In the genomic region with DNA sequence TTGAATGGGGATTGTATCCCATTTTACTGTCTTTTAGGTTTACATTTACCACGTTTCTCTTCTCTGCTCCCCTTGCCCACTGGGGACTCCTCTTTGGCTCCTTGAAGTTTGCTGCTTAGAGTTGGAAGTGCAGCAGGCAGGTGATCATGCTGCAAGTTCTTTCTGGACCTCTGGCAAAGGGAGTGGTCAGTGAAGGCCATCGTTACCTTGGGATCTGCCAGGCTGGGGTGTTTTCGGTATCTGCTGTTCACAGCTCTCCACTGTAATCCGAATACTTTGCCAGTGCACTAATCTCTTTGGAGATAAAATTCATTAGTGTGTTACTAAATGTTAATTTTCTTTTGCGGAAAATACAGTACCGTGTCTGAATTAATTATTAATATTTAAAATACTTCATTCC, we compare ENCODE assay signal across 29 cellular contexts. TPM values are rescaled to one million over a fixed set of nuclear protein-coding genes. Genes with fewer than 3 reads are reported as not detected.
DNase-seq lines count a peak whose midpoint lies in the region; ATAC-seq and FAIRE-seq lines count a peak whose summit lies in the region.
"Had no signal": no experiment of that assay in that cellular context is flagged by ENCODE, and none has a peak within 500 bp of the region (broad histone marks: within the 10 kb centered on the region; RNA-seq: fewer than 3 reads in every experiment).

No MANE protein-coding gene starts in this region.

- ATAC-seq in right cardiac atrium, result peak; percentile 34 to 56
- ATAC-seq in left ventricle myocardium superior, result no peak
- ATAC-seq in memory B cell (ENCODE audit: low read depth), result no peak

- H3K27ac ChIP-seq in right cardiac atrium (ENCODE audit: low read length), result no peak overlapping the region
- H3K27ac ChIP-seq: 22Rv1, GM23248, Peyer's patch, SK-N-MC had no signal

- H3K4me3 Mint-ChIP-seq in activated CD4-positive, alpha-beta T cell treated with anti-CD3 and anti-CD28 coated beads, Interleukin-2, amount 10 ng/mL, durations not matched to agents 7 days and 5 days, result no peak overlapping the region
- no peak overlapping the region for H3K4me3 Mint-ChIP-seq in activated CD4-positive, alpha-beta T cell treated with anti-CD3 and anti-CD28 coated beads, Interleukin-2, amount 10 ng/mL, durations not matched to agents 24 days and 14 days
- H3K4me3 Mint-ChIP-seq in memory B cell, result no peak overlapping the region
- H3K4me3 Mint-ChIP-seq: CD14-positive monocyte, HFFc6 had no signal

- H3K27ac Mint-ChIP-seq in activated CD4-positive, alpha-beta T cell treated with anti-CD3 and anti-CD28 coated beads, Interleukin-2, amount 10 ng/mL, durations not matched to agents 7 days and 5 days, result peak overlapping the region; percentile 57
- no peak overlapping the region for H3K27ac Mint-ChIP-seq in activated CD4-positive, alpha-beta T cell treated with anti-CD3 and anti-CD28 coated beads, Interleukin-2, amount 10 ng/mL, durations not matched to agents 24 days and 14 days
- H3K27ac Mint-ChIP-seq in memory B cell, result peak overlapping the region; percentile 75
- H3K27ac Mint-ChIP-seq: HFFc6 had no signal

- POLR2A ChIA-PET in activated CD4-positive, alpha-beta T cell treated with anti-CD3 and anti-CD28 coated beads, Interleukin-2, amount 10 ng/mL, durations not matched to agents 7 days and 5 days (lab: Charles Lee), result no interaction called here

- H3K27me3 Mint-ChIP-seq in activated CD4-positive, alpha-beta T cell treated with anti-CD3 and anti-CD28 coated beads, Interleukin-2, amount 10 ng/mL, durations not matched to agents 7 days and 5 days, result no peaks in the 10 kb centered on the region
- H3K27me3 Mint-ChIP-seq in activated CD4-positive, alpha-beta T cell treated with anti-CD3 and anti-CD28 coated beads, Interleukin-2, amount 10 ng/mL, durations not matched to agents 24 days and 14 days, result no peaks in the 10 kb centered on the region
- H3K27me3 Mint-ChIP-seq in memory B cell, result no peaks in the 10 kb centered on the region

- H3K4me3 ChIP-seq in right cardiac atrium (ENCODE audit: low read length), result no peak overlapping the region
- H3K4me3 ChIP-seq: GM23248, HAP-1, MG63, Peyer's patch, SK-N-MC had no signal

- DNase-seq in activated CD4-positive, alpha-beta T cell treated with anti-CD3 and anti-CD28 coated beads, Interleukin-2, amount 10 ng/mL, durations not matched to agents 7 days and 5 days, result no peak
- no peak for DNase-seq in activated CD4-positive, alpha-beta T cell treated with anti-CD3 and anti-CD28 coated beads, Interleukin-2, amount 10 ng/mL, durations not matched to agents 24 days and 14 days
- DNase-seq in right cardiac atrium, result no peak
- no peak for DNase-seq in left ventricle myocardium superior
- no peak for DNase-seq in memory B cell (ENCODE audit: low spot score in 2 of 2)
- no peak for DNase-seq in HTR-8/SVneo (ENCODE audit: insufficient read length, low spot score)
- no peak for DNase-seq in islet precursor cell
- no peak for DNase-seq in SW480 (ENCODE audit: low spot score)
- DNase-seq: BE2C, DMS153, DND-41, GM23248, HFFc6, KBM-7, MG63, NCI-H1105 treated with DMSO at 0.1 percent for 48 hours, NCI-H146, NCI-H2081 treated with DMSO at 0.1 percent for 48 hours, NCI-H2171, NCI-H226, NCI-H510A, NCI-H69, Peyer's patch, SHP77 treated with DMSO at 0.1 percent for 48 hours had no signal

- peaks cover 5% of the 10 kb centered on the region for H3K4me1 Mint-ChIP-seq in activated CD4-positive, alpha-beta T cell treated with anti-CD3 and anti-CD28 coated beads, Interleukin-2, amount 10 ng/mL, durations not matched to agents 7 days and 5 days
- H3K4me1 Mint-ChIP-seq in activated CD4-positive, alpha-beta T cell treated with anti-CD3 and anti-CD28 coated beads, Interleukin-2, amount 10 ng/mL, durations not matched to agents 24 days and 14 days, result peaks cover 11% of the 10 kb centered on the region
- peaks cover 4% of the 10 kb centered on the region for H3K4me1 Mint-ChIP-seq in memory B cell
- H3K4me1 Mint-ChIP-seq: CD14-positive monocyte had no signal

- 72% methylated on average over 6 of the region's 6 CpGs for WGBS in right cardiac atrium

- CTCF ChIA-PET in activated CD4-positive, alpha-beta T cell treated with anti-CD3 and anti-CD28 coated beads, Interleukin-2, amount 10 ng/mL, durations not matched to agents 7 days and 5 days (lab: Charles Lee), result interaction anchor here (1.3 kb wide), 1 partner anchor 71 kb away, joined by 4 read pairs; no protein-coding TSS in a partner anchor

- no peak for FAIRE-seq in HTR-8/SVneo (lab: Jason Lieb, UNC)
- FAIRE-seq: GM19239 had no signal

- peaks cover 2% of the 10 kb centered on the region for H3K4me1 ChIP-seq in right cardiac atrium (ENCODE audit: control insufficient read depth, insufficient read depth, low read length)
- H3K4me1 ChIP-seq: BE2C, Peyer's patch had no signal

- peaks cover 69% of the 10 kb centered on the region for H3K36me3 Mint-ChIP-seq in activated CD4-positive, alpha-beta T cell treated with anti-CD3 and anti-CD28 coated beads, Interleukin-2, amount 10 ng/mL, durations not matched to agents 7 days and 5 days (ENCODE audit: low read depth)
- peaks cover 65% of the 10 kb centered on the region for H3K36me3 Mint-ChIP-seq in activated CD4-positive, alpha-beta T cell treated with anti-CD3 and anti-CD28 coated beads, Interleukin-2, amount 10 ng/mL, durations not matched to agents 24 days and 14 days (ENCODE audit: low read depth)
- peaks cover 38% of the 10 kb centered on the region for H3K36me3 Mint-ChIP-seq in memory B cell

- no peaks in the 10 kb centered on the region for H3K27me3 ChIP-seq in right cardiac atrium (ENCODE audit: control insufficient read depth, insufficient read depth)
- H3K27me3 ChIP-seq: BE2C, MG63, Peyer's patch had no signal

- H3K9me3 Mint-ChIP-seq in activated CD4-positive, alpha-beta T cell treated with anti-CD3 and anti-CD28 coated beads, Interleukin-2, amount 10 ng/mL, durations not matched to agents 7 days and 5 days, result no peaks in the 10 kb centered on the region
- no peaks in the 10 kb centered on the region for H3K9me3 Mint-ChIP-seq in activated CD4-positive, alpha-beta T cell treated with anti-CD3 and anti-CD28 coated beads, Interleukin-2, amount 10 ng/mL, durations not matched to agents 24 days and 14 days
- no peaks in the 10 kb centered on the region for H3K9me3 Mint-ChIP-seq in memory B cell
- H3K9me3 Mint-ChIP-seq: CD14-positive monocyte, HFFc6 had no signal

- intact Hi-C loops in activated CD4-positive, alpha-beta T cell treated with anti-CD3 and anti-CD28 coated beads, Interleukin-2, amount 10 ng/mL, durations not matched to agents 24 days and 14 days (cut with micrococcal nuclease), result no loop called here
- intact Hi-C loops in right cardiac atrium (cut with DNase I), result no loop called here
- intact Hi-C loops in left ventricle myocardium superior (cut with micrococcal nuclease), result no loop called here

- no peaks in the 10 kb centered on the region for H3K9me3 ChIP-seq in right cardiac atrium (ENCODE audit: control insufficient read depth, low read length)
- H3K9me3 ChIP-seq: BE2C, HAP-1, MG63, Peyer's patch had no signal

RNA-seq across cellular contexts. Expression of gene EFCAB8, which starts 9.1 kb away (rescaled TPM):
- total RNA-seq in activated CD4-positive, alpha-beta T cell treated with anti-CD3 and anti-CD28 coated beads, Interleukin-2, amount 10 ng/mL, durations not matched to agents 7 days and 5 days, result 1 to 10 TPM in 1 of 2 experiments, under 1 TPM in 1; 0.94 to 1.2 TPM
- total RNA-seq in activated CD4-positive, alpha-beta T cell treated with anti-CD3 and anti-CD28 coated beads, Interleukin-2, amount 10 ng/mL, durations not matched to agents 24 days and 14 days, result 0.33 and 0.54 TPM in 2 replicates
- total RNA-seq in right cardiac atrium, result under 1 TPM in 2 of 4 donors, not detected in 2; 0.20 to 0.64 TPM
- not detected for polyA plus RNA-seq in right cardiac atrium
- total RNA-seq in left ventricle myocardium superior, result not detected
- total RNA-seq: GM23248, HFFc6 had no signal
- polyA plus RNA-seq: CD14-positive monocyte, GM23248 had no signal

RNA-seq across cellular contexts. Expression of gene MAPRE1, which starts 29.8 kb away (rescaled TPM):
- total RNA-seq in activated CD4-positive, alpha-beta T cell treated with anti-CD3 and anti-CD28 coated beads, Interleukin-2, amount 10 ng/mL, durations not matched to agents 7 days and 5 days, result 100 to 1,000 TPM; 133 to 143 TPM
- total RNA-seq in activated CD4-positive, alpha-beta T cell treated with anti-CD3 and anti-CD28 coated beads, Interleukin-2, amount 10 ng/mL, durations not matched to agents 24 days and 14 days, result 148 TPM in 2 replicates
- 100 to 1,000 TPM in 1 of 4 donors, 10 to 100 TPM in 3; 71.9 to 110 (median 84.3) TPM for total RNA-seq in right cardiac atrium
- 47.0 TPM for polyA plus RNA-seq in right cardiac atrium
- total RNA-seq in left ventricle myocardium superior, result 65.7 TPM

Comparison
In these comparisons a context has a peak if more than half of its experiments do, and no peak if none do; other contexts are left out.
1. ATAC-seq: peak in right cardiac atrium (2 of 2); none in left ventricle myocardium superior (single experiment) and memory B cell (single experiment).